In the genomic region with DNA sequence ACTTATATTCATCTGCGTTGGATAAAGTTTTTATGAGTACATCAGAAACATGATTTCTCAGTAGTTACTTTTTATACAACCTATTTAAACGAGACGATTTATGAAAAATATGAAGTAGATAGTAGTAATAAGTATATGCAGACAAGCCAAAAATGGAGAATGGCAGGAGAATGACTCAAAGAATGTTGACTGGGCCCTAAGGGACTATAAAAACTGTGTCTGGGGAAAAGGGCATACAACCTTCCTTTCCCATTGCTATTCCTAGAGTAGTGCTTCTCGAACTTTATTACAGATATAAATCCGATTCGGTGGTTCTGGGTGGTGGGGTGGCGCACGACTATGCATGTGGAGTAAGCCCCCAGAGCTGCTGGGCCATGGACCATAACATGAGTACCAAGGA, we compare ENCODE assay signal across 18 cellular contexts.
A peak's percentile ranks its signal among the peaks of the same experiment; 100 is the strongest.
DNase-seq lines count a peak whose midpoint lies in the region; TF ChIP-seq lines count a peak whose summit lies in the region.
"Had no signal": no experiment of that assay in that cellular context is flagged by ENCODE, and none has a peak within 500 bp of the region (broad histone marks: within the 10 kb centered on the region; RNA-seq: fewer than 3 reads in every experiment).

No MANE protein-coding gene starts in this region.

- no peak overlapping the region for H3K27ac ChIP-seq in CD4-positive, alpha-beta memory T cell (ENCODE audit: low read depth, low read length)
- H3K27ac ChIP-seq in colonic mucosa (peak overlapping the region; percentile 32), mesendoderm (ENCODE audit: low read depth, low read length) (no peak overlapping the region)
- H3K27ac ChIP-seq: PC-9, SK-N-MC had no signal

- H3K4ac ChIP-seq in mesendoderm (ENCODE audit: low read depth, low read length): no peak overlapping the region

- H4K8ac ChIP-seq in mesendoderm (ENCODE audit: low read depth, low read length): no peak overlapping the region

- H3K9ac ChIP-seq in colonic mucosa (ENCODE audit: low read depth in 2 of 2, low read length in 2 of 2): no peak overlapping the region
- H3K9ac ChIP-seq in mesendoderm (ENCODE audit: low read length): no peak overlapping the region

- peaks cover 62% of the 10 kb centered on the region for H3K4me1 ChIP-seq in CD4-positive, alpha-beta memory T cell (ENCODE audit: insufficient read depth, low read length)
- peaks cover 6% of the 10 kb centered on the region for H3K4me1 ChIP-seq in colonic mucosa
- no peaks in the 10 kb centered on the region for H3K4me1 ChIP-seq in mesendoderm (ENCODE audit: control insufficient read depth, low read depth, low read length)

- no peaks in the 10 kb centered on the region for H3K27me3 Mint-ChIP-seq in CD4-positive, alpha-beta memory T cell
- H3K27me3 Mint-ChIP-seq in HFFc6 (ENCODE audit: insufficient read depth): no peaks in the 10 kb centered on the region; the same call in none of the 2 replicates
- H3K27me3 Mint-ChIP-seq in osteocyte (ENCODE audit: unreplicated experiment): no peaks in the 10 kb centered on the region

- TF ChIP-seq CTCF in HFFc6 (IDR thresholded peaks at IDR 0.05) (no peak), colonic mucosa (IDR thresholded peaks at IDR 0.05) (no peak), osteocyte (IDR thresholded peaks at IDR 0.05) (no peak)

- H3K23ac ChIP-seq in mesendoderm (ENCODE audit: low read length): no peak overlapping the region

- no peak overlapping the region for H2AK5ac ChIP-seq in mesendoderm (ENCODE audit: low read length)

- no peak for DNase-seq in CD4-positive, alpha-beta memory T cell
- DNase-seq in HFFc6 (no peak), colonic mucosa (no peak), osteocyte (ENCODE audit: extremely low spot score, unreplicated experiment) (no peak), A172 (ENCODE audit: low spot score) (no peak), NCI-H2171 treated with DMSO at 0.1 percent for 48 hours (lab: John Stamatoyannopoulos, UW) (no peak), mesendoderm (no peak), DMS114 treated with DMSO at 0.1 percent for 48 hours (lab: John Stamatoyannopoulos, UW; ENCODE audit: unreplicated experiment) (no peak)
- DNase-seq: C1 segment of cervical spinal cord; H7; NCI-H187 treated with DMSO at 0.1 percent for 48 hours; NCI-H524; PC-9; right cardiac atrium; stimulated activated CD4-positive, alpha-beta T cell treated with anti-CD3 and anti-CD28 coated beads, Interleukin-1b, Interleukin-23, amount 100 ng/mL, for 48 hours had no signal

- H3K36me3 ChIP-seq in CD4-positive, alpha-beta memory T cell (ENCODE audit: insufficient read depth, low read length): peaks cover 14% of the 10 kb centered on the region
- H3K36me3 ChIP-seq in colonic mucosa (no peaks in the 10 kb centered on the region), mesendoderm (ENCODE audit: control insufficient read depth, insufficient read depth, low read length) (no peaks in the 10 kb centered on the region)

- no peak overlapping the region for H4K5ac ChIP-seq in mesendoderm (ENCODE audit: low read length)

- no peak overlapping the region for H2BK5ac ChIP-seq in mesendoderm (ENCODE audit: low read length)

- H3K4me2 ChIP-seq in mesendoderm (ENCODE audit: low read length): no peak overlapping the region
- H3K4me2 ChIP-seq: PC-9 had no signal

- no peaks in the 10 kb centered on the region for H3K27me3 ChIP-seq in CD4-positive, alpha-beta memory T cell (ENCODE audit: insufficient read depth, low read length)
- no peaks in the 10 kb centered on the region for H3K27me3 ChIP-seq in colonic mucosa
- H3K27me3 ChIP-seq in mesendoderm (ENCODE audit: insufficient read depth, low read length, poor library complexity): no peaks in the 10 kb centered on the region

- peak overlapping the region; percentile 21 to 86 (median 37) for H3K27ac Mint-ChIP-seq in CD4-positive, alpha-beta memory T cell
- peak overlapping the region; percentile 30; the same call in 1 of the 2 replicates for H3K27ac Mint-ChIP-seq in HFFc6
- peak overlapping the region; percentile 65 for H3K27ac Mint-ChIP-seq in osteocyte (ENCODE audit: unreplicated experiment)

- no peak overlapping the region for H3K4me3 ChIP-seq in CD4-positive, alpha-beta memory T cell (ENCODE audit: low read length in 2 of 2)
- H3K4me3 ChIP-seq in colonic mucosa (no peak overlapping the region), mesendoderm (ENCODE audit: low read length) (no peak overlapping the region)
- H3K4me3 ChIP-seq: lung, PC-9, SK-N-MC had no signal

- no peak overlapping the region for H3K56ac ChIP-seq in mesendoderm (ENCODE audit: low read length)

- no peaks in the 10 kb centered on the region for H3K9me3 ChIP-seq in CD4-positive, alpha-beta memory T cell (ENCODE audit: control insufficient read depth in 1 of 2, low read length in 2 of 2)
- H3K9me3 ChIP-seq in colonic mucosa: no peaks in the 10 kb centered on the region

- peak overlapping the region in 5 of 8 donors; percentile 21 to 68 (median 22) for H3K4me3 Mint-ChIP-seq in CD4-positive, alpha-beta memory T cell
- no peak overlapping the region for H3K4me3 Mint-ChIP-seq in HFFc6
- no peak overlapping the region for H3K4me3 Mint-ChIP-seq in osteocyte (ENCODE audit: unreplicated experiment)
- H3K4me3 Mint-ChIP-seq: neural crest cell had no signal

- peaks cover 9 to 65% of the 10 kb centered on the region in 2 donors for H3K36me3 Mint-ChIP-seq in CD4-positive, alpha-beta memory T cell
- H3K36me3 Mint-ChIP-seq in HFFc6 (ENCODE audit: low read depth): peaks cover 20% of the 10 kb centered on the region
- H3K36me3 Mint-ChIP-seq in osteocyte (ENCODE audit: unreplicated experiment): peaks cover 55% of the 10 kb centered on the region

- POLR2A ChIA-PET in CD4-positive, alpha-beta memory T cell (lab: Charles Lee; ENCODE audit: partially characterized antibody): no interaction called here

- no peaks in the 10 kb centered on the region for H3K79me1 ChIP-seq in mesendoderm (ENCODE audit: low read length)

- no peaks in the 10 kb centered on the region for H3K9me3 Mint-ChIP-seq in CD4-positive, alpha-beta memory T cell
- H3K9me3 Mint-ChIP-seq in HFFc6: no peaks in the 10 kb centered on the region
- no peaks in the 10 kb centered on the region for H3K9me3 Mint-ChIP-seq in osteocyte (ENCODE audit: unreplicated experiment)
- H3K9me3 Mint-ChIP-seq: neural crest cell had no signal

- H3K18ac ChIP-seq in mesendoderm (ENCODE audit: low read length): no peak overlapping the region

- H3K4me1 Mint-ChIP-seq in CD4-positive, alpha-beta memory T cell: peaks cover 51 to 92% (median 75%) of the 10 kb centered on the region in 4 donors
- H3K4me1 Mint-ChIP-seq in HFFc6 (ENCODE audit: low read depth) (peaks cover 32% of the 10 kb centered on the region), osteocyte (ENCODE audit: unreplicated experiment) (peaks cover 58% of the 10 kb centered on the region)

- no CpG with 5 or more reads among the region's 8 CpGs for WGBS in mesendoderm (ENCODE audit: extremely low coverage, insufficient coverage, low lambda C conversion rate)

- no peak overlapping the region for H2BK120ac ChIP-seq in mesendoderm (ENCODE audit: low read depth, low read length)

- intact Hi-C loops in CD4-positive, alpha-beta memory T cell (cut with micrococcal nuclease): loop anchor here (2.0 kb wide), 1 partner anchor 14 kb away; no protein-coding TSS in a partner anchor
- intact Hi-C loops in colonic mucosa (cut with DNase I): no loop called here

- no peak overlapping the region for H2BK15ac ChIP-seq in mesendoderm (replicated peaks; ENCODE audit: low read depth)

- no peaks in the 10 kb centered on the region for H3K79me2 ChIP-seq in mesendoderm (ENCODE audit: control insufficient read depth, insufficient read depth, low read length)

- CTCF ChIA-PET in CD4-positive, alpha-beta memory T cell (lab: Charles Lee; ENCODE audit: partially characterized antibody): no interaction called here

Comparison
In these comparisons a context has a peak if more than half of its experiments do, and no peak if none do; other contexts are left out.
1. H3K4me3 Mint-ChIP-seq: peak in CD4-positive, alpha-beta memory T cell (5 of 8); none in HFFc6 (single experiment) and osteocyte (single experiment).
2. Peak in every context shown above with its lines, with median percentiles within 50 percentile points of each other: H3K27ac Mint-ChIP-seq.